In the genomic region with DNA sequence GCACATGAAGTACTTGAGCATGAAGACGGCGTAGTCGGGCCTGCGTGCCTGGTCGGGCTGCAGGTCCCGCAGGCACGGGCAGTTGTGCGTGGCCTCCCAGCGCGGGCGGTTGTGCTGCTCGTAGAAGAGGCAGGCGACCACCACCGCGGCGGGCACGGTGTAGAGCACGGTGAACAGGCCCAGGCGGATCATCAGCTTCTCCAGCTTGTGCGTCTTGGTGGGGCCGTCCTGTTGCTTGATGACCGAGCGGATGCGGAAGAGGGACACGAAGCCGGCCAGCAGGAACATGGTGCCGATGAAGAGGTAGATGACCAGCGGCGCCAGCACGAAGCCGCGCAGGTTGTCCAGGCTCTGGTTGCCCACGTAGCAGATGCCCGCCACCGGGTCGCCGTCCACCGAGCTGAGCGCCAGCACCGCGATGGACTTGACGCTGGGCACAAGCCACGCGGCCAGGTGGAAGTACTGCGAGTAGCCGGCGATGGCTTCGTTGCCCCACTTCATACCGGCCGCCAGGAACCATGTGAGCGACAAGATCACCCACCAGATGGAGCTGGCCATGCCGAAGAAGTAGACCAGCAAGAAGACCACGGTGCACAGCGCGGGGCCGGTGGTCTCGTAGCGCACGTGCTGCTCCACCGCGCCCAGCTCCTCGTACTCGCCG, we compare ENCODE assay signal across 9 cellular contexts. TPM values are rescaled to one million over a fixed set of nuclear protein-coding genes. Genes with fewer than 3 reads are reported as not detected.
DNase-seq lines count a peak whose midpoint lies in the region; ATAC-seq and TF ChIP-seq lines count a peak whose summit lies in the region.
"Had no signal": no experiment of that assay in that cellular context is flagged by ENCODE, and none has a peak within 500 bp of the region (broad histone marks: within the 10 kb centered on the region; RNA-seq: fewer than 3 reads in every experiment).

No MANE protein-coding gene starts in this region.

- WGBS in heart right ventricle, 2 donors = 11 to 20% methylated on average over 61 to 64 of the region's 64 CpGs
- 16 to 61% methylated on average over 64 of the region's 64 CpGs for WGBS in sigmoid colon, 2 donors

- peak overlapping the region in 9 of 10 donors; percentile 29 to 91 (median 58) for H3K4me3 ChIP-seq in heart right ventricle
- peak overlapping the region; percentile 38 to 97 (median 78) for H3K4me3 ChIP-seq in sigmoid colon

- H3K27me3 Mint-ChIP-seq in activated CD8-positive, alpha-beta T cell treated with anti-CD3 and anti-CD28 coated beads, Interleukin-2, amount 10 ng/mL, durations not matched to agents 7 days and 5 days (ENCODE audit: low read depth) = peaks cover 63% of the 10 kb centered on the region

- CTCF ChIA-PET in activated CD8-positive, alpha-beta T cell treated with anti-CD3 and anti-CD28 coated beads, Interleukin-2, amount 10 ng/mL, durations not matched to agents 7 days and 5 days (lab: Charles Lee) = no interaction called here

- H3K36me3 Mint-ChIP-seq in activated CD8-positive, alpha-beta T cell treated with anti-CD3 and anti-CD28 coated beads, Interleukin-2, amount 10 ng/mL, durations not matched to agents 7 days and 5 days (ENCODE audit: low read depth) = peaks cover 2% of the 10 kb centered on the region

- no peak overlapping the region for H3K27ac ChIP-seq in heart right ventricle
- peak overlapping the region in 3 of 4 donors; percentile 47 to 82 (median 74) for H3K27ac ChIP-seq in sigmoid colon

- H3K36me3 ChIP-seq in ES-I3 (ENCODE audit: insufficient read depth, low read length) (no peaks in the 10 kb centered on the region), heart right ventricle (peaks cover 0 to 7% (median 0%) of the 10 kb centered on the region in 9 donors), sigmoid colon (no peaks in the 10 kb centered on the region)

- H3K4me3 Mint-ChIP-seq in activated CD8-positive, alpha-beta T cell treated with anti-CD3 and anti-CD28 coated beads, Interleukin-2, amount 10 ng/mL, durations not matched to agents 7 days and 5 days = peak overlapping the region; percentile 50

- peak in 1 of 9 donors; percentile 22 for TF ChIP-seq CTCF in heart right ventricle (IDR thresholded peaks at IDR 0.05)
- peak in 2 of 4 experiments; percentile 13 to 41 for TF ChIP-seq CTCF in sigmoid colon (IDR thresholded peaks at IDR 0.05)

- POLR2A ChIA-PET in activated CD8-positive, alpha-beta T cell treated with anti-CD3 and anti-CD28 coated beads, Interleukin-2, amount 10 ng/mL, durations not matched to agents 7 days and 5 days (lab: Charles Lee) = interaction anchor here (0.6 kb wide), 1 partner anchor 240 kb away, joined by 3 read pairs; no protein-coding TSS in a partner anchor

- peaks cover 24% of the 10 kb centered on the region for H3K4me1 Mint-ChIP-seq in activated CD8-positive, alpha-beta T cell treated with anti-CD3 and anti-CD28 coated beads, Interleukin-2, amount 10 ng/mL, durations not matched to agents 7 days and 5 days (ENCODE audit: low read depth)

- H3K9me3 Mint-ChIP-seq in activated CD8-positive, alpha-beta T cell treated with anti-CD3 and anti-CD28 coated beads, Interleukin-2, amount 10 ng/mL, durations not matched to agents 7 days and 5 days (ENCODE audit: insufficient read depth) = no peaks in the 10 kb centered on the region

- no peak for ATAC-seq in activated CD8-positive, alpha-beta T cell treated with anti-CD3 and anti-CD28 coated beads, Interleukin-2, amount 10 ng/mL, durations not matched to agents 7 days and 5 days
- ATAC-seq in heart right ventricle (no peak), GM21367 (IDR thresholded peaks at IDR 0.05; ENCODE audit: unreplicated experiment) (no peak), HG03378 (IDR thresholded peaks at IDR 0.05; ENCODE audit: unreplicated experiment) (no peak)

- no peaks in the 10 kb centered on the region for H3K9me3 ChIP-seq in ES-I3 (ENCODE audit: control insufficient read depth, insufficient read depth, low read length)
- no peaks in the 10 kb centered on the region for H3K9me3 ChIP-seq in heart right ventricle
- no peaks in the 10 kb centered on the region for H3K9me3 ChIP-seq in sigmoid colon

- H3K27ac Mint-ChIP-seq in activated CD8-positive, alpha-beta T cell treated with anti-CD3 and anti-CD28 coated beads, Interleukin-2, amount 10 ng/mL, durations not matched to agents 7 days and 5 days = no peak overlapping the region

- H3K27me3 ChIP-seq in heart right ventricle (peaks cover 0 to 84% (median 0%) of the 10 kb centered on the region in 7 donors), sigmoid colon (no peaks in the 10 kb centered on the region)

- H3K9ac ChIP-seq in ES-I3 (ENCODE audit: low read depth, low read length) = peak overlapping the region; percentile 34; the same call in 1 of the 2 replicates

- H3K4me1 ChIP-seq in ES-I3 (ENCODE audit: insufficient read depth, low read length) (peaks cover 7% of the 10 kb centered on the region), heart right ventricle (peaks cover 8 to 69% (median 36%) of the 10 kb centered on the region in 9 donors), sigmoid colon (peaks cover 0 to 64% (median 47%) of the 10 kb centered on the region in 4 donors)

- TF ChIP-seq POLR2A in sigmoid colon (IDR thresholded peaks at IDR 0.05) = no peak

- intact Hi-C loops in heart right ventricle (cut with DNase I) (loop anchor here (2.0 to 10.0 kb wide), 22 partner anchors 125 to 1245 kb away; no protein-coding TSS in a partner anchor), sigmoid colon (cut with DNase I) (loop anchor here (2.0 to 10.0 kb wide), 6 partner anchors 181 to 1238 kb away; no protein-coding TSS in a partner anchor)

- no peak for TF ChIP-seq EP300 in sigmoid colon (IDR thresholded peaks at IDR 0.05)

- DNase-seq in activated CD8-positive, alpha-beta T cell treated with anti-CD3 and anti-CD28 coated beads, Interleukin-2, amount 10 ng/mL, durations not matched to agents 7 days and 5 days = no peak
- DNase-seq in heart right ventricle = peak; percentile 19 to 21
- peak; percentile 74 for DNase-seq in sigmoid colon
- no peak for DNase-seq in UCSD-AML1 (lab: John Stamatoyannopoulos, UW; ENCODE audit: unreplicated experiment)
- no peak for DNase-seq in HT-29 (ENCODE audit: low spot score)

RNA-seq across cellular contexts. Expression of a gene that starts 2.3 kb away (rescaled TPM):
- total RNA-seq in activated CD8-positive, alpha-beta T cell treated with anti-CD3 and anti-CD28 coated beads, Interleukin-2, amount 10 ng/mL, durations not matched to agents 7 days and 5 days = under 1 TPM; 0.23 to 0.24 TPM
- 10 to 100 TPM in 3 of 10 donors, 1 to 10 TPM in 7; 3.0 to 19.5 (median 6.4) TPM for total RNA-seq in heart right ventricle
- 1 to 10 TPM; 1.7 to 4.8 TPM for polyA plus RNA-seq in heart right ventricle
- 10 to 100 TPM in 3 of 4 donors, 1 to 10 TPM in 1; 6.6 to 15.8 (median 11.7) TPM for total RNA-seq in sigmoid colon
- polyA plus RNA-seq in sigmoid colon = 1 to 10 TPM in 2 of 3 donors, under 1 TPM in 1; 0.92 to 5.0 (median 1.2) TPM
- 0.99 and 1.1 TPM in 2 replicates for total RNA-seq in HT-29 (2014; rRNA removed; shearing (Covaris generic))

RNA-seq across cellular contexts. Expression of a gene that starts 34.6 kb away (rescaled TPM):
- not detected for total RNA-seq in activated CD8-positive, alpha-beta T cell treated with anti-CD3 and anti-CD28 coated beads, Interleukin-2, amount 10 ng/mL, durations not matched to agents 7 days and 5 days
- not detected for total RNA-seq in heart right ventricle
- polyA plus RNA-seq in heart right ventricle = under 1 TPM in 1 of 2 donors, not detected in 1; 0.03 TPM
- total RNA-seq in sigmoid colon = not detected
- polyA plus RNA-seq in sigmoid colon = not detected
- total RNA-seq in HT-29 (2014; rRNA removed; shearing (Covaris generic)) = not detected in 2 replicates
- polyA plus RNA-seq: esophagus had no signal

Comparison
In these comparisons a context has a peak if more than half of its experiments do, and no peak if none do; other contexts are left out.
1. DNase-seq: peak in heart right ventricle (2 of 2) and sigmoid colon (single experiment); none in activated CD8-positive, alpha-beta T cell treated with anti-CD3 and anti-CD28 coated beads, Interleukin-2, amount 10 ng/mL, durations not matched to agents 7 days and 5 days (single experiment), UCSD-AML1 (single experiment) and HT-29 (single experiment).
2. H3K27ac ChIP-seq: peak in sigmoid colon (3 of 4); none in heart right ventricle (0 of 10).